Comparison of ENCODE assay signal across 8 cellular contexts in the genomic region with DNA sequence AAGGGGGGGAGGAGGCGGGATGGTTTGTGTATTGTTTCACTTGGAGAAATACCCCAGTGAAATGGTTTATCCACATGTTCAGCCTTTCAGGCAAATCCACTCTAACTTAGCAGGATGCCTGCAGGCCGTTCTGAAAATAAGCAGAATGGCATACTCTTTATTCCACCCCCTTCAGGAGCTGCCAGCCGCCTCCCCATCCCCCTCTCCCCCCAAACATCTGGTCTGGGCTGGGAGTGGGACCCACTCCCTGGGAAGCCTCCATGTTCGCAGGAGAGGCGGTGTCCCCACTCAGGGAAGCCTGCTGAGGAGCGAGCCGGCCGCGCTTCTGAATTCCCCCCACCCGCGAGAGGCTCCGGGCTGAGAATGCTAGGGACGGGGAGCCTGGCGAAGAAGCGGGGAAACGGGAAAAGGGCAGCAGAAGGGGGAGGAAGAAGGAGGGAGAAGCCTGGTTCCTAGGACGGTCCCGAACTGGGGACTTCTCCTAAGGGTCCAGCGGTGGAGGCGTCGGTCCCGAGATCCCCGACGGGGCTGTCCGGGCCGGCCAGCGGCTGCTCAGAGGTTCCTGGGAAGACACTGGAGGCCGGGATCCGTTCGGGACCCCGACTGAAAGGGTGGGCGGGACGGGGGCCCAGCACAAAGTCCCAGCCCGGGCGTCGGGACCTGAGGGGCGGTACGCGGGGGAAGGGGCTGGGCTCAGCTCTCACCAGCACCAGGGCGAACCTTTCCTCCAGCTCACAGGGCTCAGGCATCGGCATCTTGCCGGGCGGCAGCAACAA. TPM values are rescaled to one million over a fixed set of nuclear protein-coding genes. Genes with fewer than 3 reads are reported as not detected.
DNase-seq lines count a peak whose midpoint lies in the region; ATAC-seq, FAIRE-seq and TF ChIP-seq lines count a peak whose summit lies in the region.

No MANE protein-coding gene starts in this region.

- peak overlapping the region; percentile 69 for H3K4me3 ChIP-seq in NT2/D1 (ENCODE audit: insufficient read length, low read depth)
- peak overlapping the region; percentile 82 for H3K4me3 ChIP-seq in adipocyte (ENCODE audit: low read length)

- DNase-seq in GM12892 (ENCODE audit: insufficient read length): no peak
- DNase-seq in NT2/D1 (ENCODE audit: low read depth, low spot score): no peak
- peak; percentile 70 for DNase-seq in adipocyte (ENCODE audit: low read depth)
- peak; percentile 46 for DNase-seq in left ventricle myocardium superior
- DNase-seq in posterior vena cava (ENCODE audit: low spot score): peak; percentile 81
- no peak for DNase-seq in putamen (ENCODE audit: low spot score)

- H3K27me3 ChIP-seq in NT2/D1 (ENCODE audit: insufficient read depth, insufficient read length) (peaks cover 25% of the 10 kb centered on the region), adipocyte (replicated peaks; ENCODE audit: control insufficient read depth, insufficient read depth, low read length) (peaks cover 15% of the 10 kb centered on the region)

- ATAC-seq in HG02588 (IDR thresholded peaks at IDR 0.05; ENCODE audit: unreplicated experiment) (peak; percentile 26), left ventricle myocardium superior (peak; percentile 25), HG03571 (IDR thresholded peaks at IDR 0.05; ENCODE audit: unreplicated experiment) (no peak)

- FAIRE-seq in GM12892 (lab: Jason Lieb, UNC): peak; percentile 40

- H3K9me3 ChIP-seq in NT2/D1 (ENCODE audit: insufficient read depth, low read length) (peaks cover 15% of the 10 kb centered on the region; the same call in 1 of the 2 replicates), adipocyte (ENCODE audit: control insufficient read depth, low read length) (no peaks in the 10 kb centered on the region)

- H3K4me1 ChIP-seq in NT2/D1 (ENCODE audit: insufficient read depth, insufficient read length) (peaks cover 13% of the 10 kb centered on the region), adipocyte (ENCODE audit: control insufficient read depth, insufficient read depth, low read length) (peaks cover 42% of the 10 kb centered on the region)

- H3K36me3 ChIP-seq in NT2/D1 (ENCODE audit: insufficient read depth, insufficient read length, low read length) (peaks cover 4% of the 10 kb centered on the region), adipocyte (ENCODE audit: control insufficient read depth, insufficient read depth, low read length, severe bottlenecking) (no peaks in the 10 kb centered on the region)

- no peak; the same call in 1 of the 2 replicates for TF ChIP-seq POLR2A in GM12892 (IDR thresholded peaks at IDR 0.05; ENCODE audit: low read depth, low read length)

- intact Hi-C loops in left ventricle myocardium superior (cut with micrococcal nuclease) (loop anchor here (5.0 kb wide), 1 partner anchor 64 kb away; no protein-coding TSS in a partner anchor), posterior vena cava (cut with DNase I) (loop anchor here (1.0 to 2.0 kb wide), 2 partner anchors 62 kb away; no protein-coding TSS in a partner anchor)

- H3K9ac ChIP-seq in NT2/D1 (ENCODE audit: insufficient read length, low read depth) (peak overlapping the region; percentile 82), adipocyte (ENCODE audit: low read length) (peak overlapping the region; percentile 82)

RNA-seq across cellular contexts. Expression of a gene that starts 0.7 kb away (rescaled TPM):
- polyA plus RNA-seq in GM12892 (2012; ENCODE audit: missing spikeins): 46.0 TPM
- 11.3 TPM for total RNA-seq in left ventricle myocardium superior
- 10 to 100 TPM; 16.6 to 27.9 TPM for total RNA-seq in posterior vena cava

RNA-seq across cellular contexts. Expression of a gene that starts 34.8 kb away (rescaled TPM):
- 188 TPM for polyA plus RNA-seq in GM12892 (2012; ENCODE audit: missing spikeins)
- total RNA-seq in left ventricle myocardium superior (255 TPM), posterior vena cava (100 to 1,000 TPM; 285 to 313 TPM)

Comparison
In these comparisons a context has a peak if more than half of its experiments do, and no peak if none do; other contexts are left out.
1. DNase-seq: peak in adipocyte (single experiment), left ventricle myocardium superior (single experiment) and posterior vena cava (single experiment); none in GM12892 (single experiment), NT2/D1 (single experiment) and putamen (single experiment).